In genomic region chr2:58907644-58908043, GRCh38 we compare ENCODE assay signal across 9 cellular contexts.
"Had no signal": no experiment of that assay in that cellular context is flagged by ENCODE, and none has a peak within 500 bp of the region (broad histone marks: within the 10 kb centered on the region; RNA-seq: fewer than 3 reads in every experiment).

No MANE protein-coding gene starts in this region.

- H3K4me2 ChIP-seq: KMS-11 had no signal

- DNase-seq: IMR-90, Karpas-422, KBM-7, KG1 had no signal

- H3K4me3 ChIP-seq: K562 had no signal

- ATAC-seq: HepG2, K562 had no signal

- H3K27ac Mint-ChIP-seq: IgD-negative memory B cell had no signal

- H3K36me3 Mint-ChIP-seq: IgD-negative memory B cell had no signal

- H3K4me3 Mint-ChIP-seq: IgD-negative memory B cell had no signal

- H3K9me3 Mint-ChIP-seq: IgD-negative memory B cell had no signal

- H3K27ac ChIP-seq: HL-60, KMS-11 had no signal

- H3K9ac ChIP-seq: KMS-11 had no signal
